ENCODE assay signal across 8 cellular contexts in the genomic region with DNA sequence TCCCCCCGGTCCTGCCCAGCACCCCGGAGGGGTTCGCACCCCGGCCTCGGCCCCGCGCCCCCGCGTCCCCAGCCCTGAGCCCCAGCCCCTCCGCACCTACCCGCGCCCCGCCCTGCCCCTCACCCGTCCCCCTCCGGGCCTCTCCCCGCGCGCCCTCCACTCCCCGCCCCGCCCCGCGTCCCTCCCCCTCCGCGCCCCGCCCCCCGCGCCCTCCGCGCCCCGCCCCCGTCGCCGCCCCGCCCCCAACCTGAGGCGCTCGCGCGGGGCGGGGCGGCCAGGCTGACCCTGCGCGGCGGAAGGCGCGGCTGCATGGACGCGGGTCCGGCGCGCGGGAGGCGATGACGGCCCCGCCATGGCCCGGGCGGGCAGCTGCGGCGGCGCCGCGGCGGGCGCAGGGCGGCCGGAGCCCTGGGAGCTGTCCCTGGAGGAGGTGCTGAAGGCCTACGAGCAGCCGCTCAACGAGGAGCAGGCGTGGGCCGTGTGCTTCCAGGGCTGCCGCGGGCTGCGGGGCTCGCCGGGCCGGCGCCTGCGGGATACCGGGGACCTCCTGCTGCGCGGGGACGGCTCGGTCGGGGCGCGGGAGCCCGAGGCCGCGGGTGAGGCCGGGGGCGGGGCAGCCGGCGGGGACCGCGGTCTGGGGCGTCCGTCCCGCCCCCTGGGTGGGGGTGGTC. TPM values are rescaled to one million over a fixed set of nuclear protein-coding genes. Genes with fewer than 3 reads are reported as not detected.
A peak's percentile ranks its signal among the peaks of the same experiment; 100 is the strongest.
DNase-seq lines count a peak whose midpoint lies in the region; ATAC-seq and TF ChIP-seq lines count a peak whose summit lies in the region.

SPIRE2 (plus strand) TSS at position 277 of the 671 bp plus-strand sequence; CDS start at position 353, 76 bp downstream.

- POLR2A ChIA-PET in CD4-positive, alpha-beta memory T cell (lab: Charles Lee; ENCODE audit: partially characterized antibody), result interaction anchor here (0.9 to 2.6 kb wide), 4 partner anchors 9 to 96 kb away, joined by 3 to 12 read pairs (median 6); partner anchors contain the start of gene FANCA

- CTCF ChIA-PET in CD4-positive, alpha-beta memory T cell (lab: Charles Lee; ENCODE audit: partially characterized antibody), result interaction anchor here (1.2 to 1.8 kb wide), 2 partner anchors 32 to 128 kb away, joined by 3 to 6 read pairs; no protein-coding TSS in a partner anchor

- intact Hi-C loops in CD4-positive, alpha-beta memory T cell (cut with micrococcal nuclease), result loop anchor here (1.0 kb wide), 1 partner anchor 12 kb away; the partner anchor contains the start of gene FANCA

- H3K36me3 ChIP-seq in CD4-positive, alpha-beta memory T cell (ENCODE audit: insufficient read depth, low read length), result no peaks in the 10 kb centered on the region
- no peaks in the 10 kb centered on the region for H3K36me3 ChIP-seq in suprapubic skin

- H3K4me3 Mint-ChIP-seq in CD4-positive, alpha-beta memory T cell, result peak within 1 kb of the TSS; percentile 36 to 75 (median 60)
- peak within 1 kb of the TSS; percentile 84 for H3K4me3 Mint-ChIP-seq in HFFc6

- in situ Hi-C loops in SK-MEL-5 (cut with HindIII; ENCODE audit: low pct_unique_long_range_greater_than_20kb, low sequenced_read_pairs), result no loop called here

- peak; percentile 71 to 77 (median 75) for DNase-seq in CD4-positive, alpha-beta memory T cell
- peak; percentile 66 for DNase-seq in HFFc6
- peak; percentile 37 for DNase-seq in SK-MEL-5 (ENCODE audit: low read depth, low spot score)
- peak; percentile 75 for DNase-seq in activated naive CD4-positive, alpha-beta T cell treated with anti-CD3 and anti-CD28 coated beads, Interleukin-2, amount 50 U/mL, for 16 hours
- peak; percentile 44 for DNase-seq in globus pallidus (ENCODE audit: low spot score)
- peak in 42 of 56 donors; percentile 12 to 82 (median 46) for DNase-seq in nucleus accumbens (lab: John Stamatoyannopoulos, UW)
- DNase-seq in suprapubic skin (ENCODE audit: low spot score in 2 of 2), result no peak

- no peaks in the 10 kb centered on the region for H3K9me3 Mint-ChIP-seq in CD4-positive, alpha-beta memory T cell
- H3K9me3 Mint-ChIP-seq in HFFc6, result no peaks in the 10 kb centered on the region

- 0% methylated on average over 5 of the region's 98 CpGs for WGBS in suprapubic skin

- peak within 1 kb of the TSS in 3 of 7 donors; percentile 30 to 79 (median 52) for H3K27ac Mint-ChIP-seq in CD4-positive, alpha-beta memory T cell
- H3K27ac Mint-ChIP-seq in HFFc6, result peak within 1 kb of the TSS; percentile 89

- no peak for ATAC-seq in GM21390 (IDR thresholded peaks at IDR 0.05; ENCODE audit: unreplicated experiment)

- H3K4me1 Mint-ChIP-seq in CD4-positive, alpha-beta memory T cell, result peaks cover 2 to 13% (median 6%) of the 10 kb centered on the region in 4 donors
- peaks cover 13% of the 10 kb centered on the region for H3K4me1 Mint-ChIP-seq in HFFc6 (ENCODE audit: low read depth)

- TF ChIP-seq EP300 in suprapubic skin (IDR thresholded peaks at IDR 0.05), result no peak

- no peak within 1 kb of the TSS for H3K27ac ChIP-seq in CD4-positive, alpha-beta memory T cell (ENCODE audit: low read depth, low read length)
- peak within 1 kb of the TSS; percentile 27 for H3K27ac ChIP-seq in suprapubic skin

- no peaks in the 10 kb centered on the region for H3K36me3 Mint-ChIP-seq in CD4-positive, alpha-beta memory T cell
- no peaks in the 10 kb centered on the region for H3K36me3 Mint-ChIP-seq in HFFc6 (ENCODE audit: low read depth)

- peaks cover 15% of the 10 kb centered on the region for H3K27me3 ChIP-seq in CD4-positive, alpha-beta memory T cell (ENCODE audit: insufficient read depth, low read length)
- H3K27me3 ChIP-seq in suprapubic skin, result no peaks in the 10 kb centered on the region

- H3K4me3 ChIP-seq in CD4-positive, alpha-beta memory T cell (ENCODE audit: low read length in 2 of 2), result no peak within 1 kb of the TSS
- H3K4me3 ChIP-seq in suprapubic skin, result peak within 1 kb of the TSS; percentile 65

- TF ChIP-seq POLR2A in suprapubic skin (IDR thresholded peaks at IDR 0.05), result no peak

- peaks cover 8% of the 10 kb centered on the region for H3K4me1 ChIP-seq in CD4-positive, alpha-beta memory T cell (ENCODE audit: insufficient read depth, low read length)
- peaks cover 19% of the 10 kb centered on the region for H3K4me1 ChIP-seq in suprapubic skin

- H3K27me3 Mint-ChIP-seq in CD4-positive, alpha-beta memory T cell, result peaks cover 14 to 17% of the 10 kb centered on the region in 2 donors
- H3K27me3 Mint-ChIP-seq in HFFc6 (ENCODE audit: insufficient read depth), result peaks cover 2% of the 10 kb centered on the region

- no peak for TF ChIP-seq CTCF in HFFc6 (IDR thresholded peaks at IDR 0.05)
- TF ChIP-seq CTCF in suprapubic skin (IDR thresholded peaks at IDR 0.05), result no peak

- H3K9me3 ChIP-seq in CD4-positive, alpha-beta memory T cell (ENCODE audit: control insufficient read depth in 1 of 2, low read length in 2 of 2), result no peaks in the 10 kb centered on the region
- H3K9me3 ChIP-seq in suprapubic skin, result no peaks in the 10 kb centered on the region

RNA-seq across cellular contexts. Expression of gene SPIRE2, which starts in this region (rescaled TPM):
- 1 to 10 TPM; 3.0 to 3.3 TPM for total RNA-seq in CD4-positive, alpha-beta memory T cell
- polyA plus RNA-seq in CD4-positive, alpha-beta memory T cell, result under 1 TPM in 1 of 2 donors, not detected in 1; 0.71 TPM
- total RNA-seq in HFFc6 (2021; fragmentation: NEBNext Ultra II Directional; extraction: Animal tissue kit (Norgen Biotek cat#: 25700)), result 1 to 10 TPM; 1.5 to 2.5 (median 1.9) TPM
- 19.6 and 20.2 TPM in 2 replicates for total RNA-seq in SK-MEL-5 (2014; rRNA removed; shearing (Covaris generic))
- 25.0 TPM in 2 replicates for polyA plus RNA-seq in SK-MEL-5 (2015; cell fraction: cytosol; rRNA removed)
- 75.1 and 88.7 TPM in 2 replicates for polyA plus RNA-seq in SK-MEL-5 (2015; cell fraction: nucleus; rRNA removed)
- total RNA-seq in suprapubic skin, result 1 to 10 TPM; 4.5 to 6.6 (median 5.5) TPM

Comparison
In these comparisons a context has a peak if more than half of its experiments do, and no peak if none do; other contexts are left out.
1. DNase-seq: peak in CD4-positive, alpha-beta memory T cell (5 of 5), HFFc6 (single experiment), SK-MEL-5 (single experiment), activated naive CD4-positive, alpha-beta T cell treated with anti-CD3 and anti-CD28 coated beads, Interleukin-2, amount 50 U/mL, for 16 hours (single experiment), globus pallidus (single experiment) and nucleus accumbens (42 of 56); none in suprapubic skin (0 of 2).